In the genomic region with DNA sequence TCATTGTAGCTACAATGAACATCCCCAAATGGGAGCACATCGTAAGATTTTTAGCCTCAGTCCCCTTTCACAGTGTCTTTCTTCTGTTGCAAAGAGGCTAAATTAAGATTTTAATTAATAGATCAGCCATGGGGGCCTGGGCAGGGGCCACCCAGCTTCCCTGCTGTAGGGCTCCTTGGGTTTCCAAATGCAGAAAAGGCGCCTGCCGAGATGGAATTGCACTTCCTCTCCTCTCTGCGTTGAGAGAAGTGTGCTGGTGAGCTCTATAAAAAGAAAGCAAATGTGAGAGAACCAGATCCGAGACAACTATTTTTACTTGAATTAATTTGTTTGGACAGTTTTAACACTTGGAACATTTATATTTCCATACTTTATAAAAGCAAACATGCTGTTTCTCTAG, we compare ENCODE assay signal across 12 cellular contexts.
DNase-seq lines count a peak whose midpoint lies in the region; ATAC-seq and TF ChIP-seq lines count a peak whose summit lies in the region.
"Had no signal": no experiment of that assay in that cellular context is flagged by ENCODE, and none has a peak within 500 bp of the region (broad histone marks: within the 10 kb centered on the region; RNA-seq: fewer than 3 reads in every experiment).

No MANE protein-coding gene starts in this region.

- H3K27me3 ChIP-seq in right atrium auricular region = no peaks in the 10 kb centered on the region

- no peaks in the 10 kb centered on the region for H3K27me3 Mint-ChIP-seq in WTC11 (ENCODE audit: low read depth)

- no peak overlapping the region for H3K4me3 Mint-ChIP-seq in WTC11

- H3K9me3 ChIP-seq in right atrium auricular region = no peaks in the 10 kb centered on the region

- ATAC-seq in WTC11 (peak; percentile 35; the same call in 1 of the 2 replicates), HG02571 (IDR thresholded peaks at IDR 0.05; ENCODE audit: unreplicated experiment) (no peak)

- H3K36me3 Mint-ChIP-seq in WTC11 = no peaks in the 10 kb centered on the region

- POLR2A ChIA-PET in WTC11 (lab: Charles Lee) = no interaction called here

- no peak overlapping the region for H3K4me3 ChIP-seq in right atrium auricular region

- peaks cover 57% of the 10 kb centered on the region for H3K4me1 Mint-ChIP-seq in WTC11

- no peak for TF ChIP-seq CTCF in WTC11 (IDR thresholded peaks at IDR 0.05)
- no peak for TF ChIP-seq CTCF in right atrium auricular region (IDR thresholded peaks at IDR 0.05)
- TF ChIP-seq CTCF in GM10266 (IDR thresholded peaks at IDR 0.05; ENCODE audit: control insufficient read depth, insufficient read depth, low read depth, missing control alignments) = no peak

- no peaks in the 10 kb centered on the region for H3K36me3 ChIP-seq in right atrium auricular region

- DNase-seq in GM03348 (ENCODE audit: low spot score) (peak; percentile 20), WTC11 (ENCODE audit: low spot score) (no peak), right atrium auricular region (ENCODE audit: low spot score) (no peak), retina (peak; percentile 68), HUDEP-2 (lab: John Stamatoyannopoulos, UW; ENCODE audit: unreplicated experiment in 76 of 76) (no peak), GF-D8 (lab: John Stamatoyannopoulos, UW) (no peak), GM10266 (ENCODE audit: extremely low spot score) (no peak)
- DNase-seq: activated CD8-positive, alpha-beta memory T cell treated with anti-CD3 and anti-CD28 coated beads, Interleukin-2, amount 50 U/mL, for 48 hours; DMS 273 treated with DMSO at 0.1 percent for 48 hours; MV-4-11; NCI-H510A had no signal

- H3K27ac ChIP-seq in right atrium auricular region = peak overlapping the region; percentile 80 to 96

- H3K4me1 ChIP-seq in right atrium auricular region = peaks cover 0 to 62% of the 10 kb centered on the region in 2 donors

- CTCF ChIA-PET in WTC11 (lab: Charles Lee) = no interaction called here

- H3K27ac Mint-ChIP-seq in WTC11 = no peak overlapping the region

- 0 out of 2 replicates have a peak, but pooled peaks cover 5% of the 10 kb centered on the region for H3K9me3 Mint-ChIP-seq in WTC11

TF ChIP-seq in WTC11, 78 proteins besides CTCF, POLR2A, EP300 and RAD21:
- TF ChIP-seq, protein P1, sequence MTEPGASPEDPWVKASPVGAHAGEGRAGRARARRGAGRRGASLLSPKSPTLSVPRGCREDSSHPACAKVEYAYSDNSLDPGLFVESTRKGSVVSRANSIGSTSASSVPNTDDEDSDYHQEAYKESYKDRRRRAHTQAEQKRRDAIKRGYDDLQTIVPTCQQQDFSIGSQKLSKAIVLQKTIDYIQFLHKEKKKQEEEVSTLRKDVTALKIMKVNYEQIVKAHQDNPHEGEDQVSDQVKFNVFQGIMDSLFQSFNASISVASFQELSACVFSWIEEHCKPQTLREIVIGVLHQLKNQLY (CRISPR knock-in tag; IDR thresholded peaks at IDR 0.05) = no peak
- TF ChIP-seq, protein P2, sequence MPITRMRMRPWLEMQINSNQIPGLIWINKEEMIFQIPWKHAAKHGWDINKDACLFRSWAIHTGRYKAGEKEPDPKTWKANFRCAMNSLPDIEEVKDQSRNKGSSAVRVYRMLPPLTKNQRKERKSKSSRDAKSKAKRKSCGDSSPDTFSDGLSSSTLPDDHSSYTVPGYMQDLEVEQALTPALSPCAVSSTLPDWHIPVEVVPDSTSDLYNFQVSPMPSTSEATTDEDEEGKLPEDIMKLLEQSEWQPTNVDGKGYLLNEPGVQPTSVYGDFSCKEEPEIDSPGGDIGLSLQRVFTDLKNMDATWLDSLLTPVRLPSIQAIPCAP (CRISPR knock-in tag; IDR thresholded peaks at IDR 0.05) = no peak
- TF ChIP-seq NFATC4 (CRISPR knock-in tag; IDR thresholded peaks at IDR 0.05) = no peak
- TF ChIP-seq ZNF423 (CRISPR knock-in tag; IDR thresholded peaks at IDR 0.05) = 0 out of 2 replicates have a peak, but pooled peaks have one; percentile 28

Comparison
In these comparisons a context has a peak if more than half of its experiments do, and no peak if none do; other contexts are left out.
1. DNase-seq: peak in GM03348 (single experiment) and retina (single experiment); none in WTC11 (single experiment), right atrium auricular region (single experiment), HUDEP-2 (0 of 76), GF-D8 (single experiment) and GM10266 (single experiment).